31 cellular contexts compared by ENCODE assay signal in the genomic region with DNA sequence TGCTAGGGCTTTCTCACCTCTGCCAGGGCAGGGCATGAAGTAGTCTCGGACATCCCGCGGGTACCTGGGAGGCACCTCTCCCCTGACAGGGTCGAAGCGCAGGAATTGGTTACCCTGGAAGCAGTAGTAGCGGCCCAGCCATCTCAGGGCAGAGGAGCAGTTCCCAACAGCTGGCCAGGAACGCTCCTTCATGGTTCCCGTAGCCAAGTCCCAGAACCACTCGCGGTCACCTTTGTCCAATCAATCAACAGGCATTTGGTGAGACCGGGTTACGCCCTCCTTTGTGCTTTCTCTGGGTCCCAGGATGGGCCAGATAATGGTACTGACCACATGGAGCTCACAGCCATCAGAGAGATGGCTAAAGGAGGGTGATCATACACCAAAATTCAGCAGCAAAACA. TPM values are rescaled to one million over a fixed set of nuclear protein-coding genes. Genes with fewer than 3 reads are reported as not detected.
"Had no signal": no experiment of that assay in that cellular context is flagged by ENCODE, and none has a peak within 500 bp of the region (broad histone marks: within the 10 kb centered on the region; RNA-seq: fewer than 3 reads in every experiment).

No MANE protein-coding gene starts in this region.

- H3K36me3 ChIP-seq: ascending aorta, cardiac muscle cell had no signal

- H3K27ac Mint-ChIP-seq: activated B cell treated with CpG ODN at 0.5 μM for 24 hours; activated CD4-positive, alpha-beta memory T cell treated with anti-CD3 and anti-CD28 coated beads, Interleukin-2, amount 10 ng/mL, durations not matched to agents 7 days and 5 days; activated CD8-positive, alpha-beta memory T cell treated with anti-CD3 and anti-CD28 coated beads, Interleukin-2, amount 10 ng/mL, durations not matched to agents 7 days and 5 days; activated naive CD8-positive, alpha-beta T cell treated with anti-CD3 and anti-CD28 coated beads for 36 hours; activated T-cell treated with anti-CD3 and anti-CD28 coated beads, Interleukin-2, amount 50 U/mL, for 72 hours; activated T-helper 17 cell treated with anti-CD3 and anti-CD28 coated beads, Interleukin-2, amount 50 U/mL, for 72 hours had no signal

- H3K4me1 Mint-ChIP-seq: activated naive CD8-positive, alpha-beta T cell treated with anti-CD3 and anti-CD28 coated beads for 36 hours; activated T-helper 17 cell treated with anti-CD3 and anti-CD28 coated beads, Interleukin-2, amount 50 U/mL, for 72 hours; central memory CD8-positive, alpha-beta T cell had no signal

- H3K9me3 ChIP-seq: ascending aorta had no signal

- H3K27me3 Mint-ChIP-seq: activated B cell treated with CpG ODN at 0.5 μM for 24 hours; activated CD4-positive, alpha-beta memory T cell treated with anti-CD3 and anti-CD28 coated beads, Interleukin-2, amount 10 ng/mL, durations not matched to agents 7 days and 5 days; activated CD8-positive, alpha-beta memory T cell treated with anti-CD3 and anti-CD28 coated beads, Interleukin-2, amount 10 ng/mL, durations not matched to agents 7 days and 5 days; activated naive CD8-positive, alpha-beta T cell treated with anti-CD3 and anti-CD28 coated beads for 36 hours; activated T-helper 17 cell treated with anti-CD3 and anti-CD28 coated beads, Interleukin-2, amount 50 U/mL, for 72 hours; central memory CD8-positive, alpha-beta T cell had no signal

- H3K36me3 Mint-ChIP-seq: activated CD8-positive, alpha-beta memory T cell treated with anti-CD3 and anti-CD28 coated beads, Interleukin-2, amount 10 ng/mL, durations not matched to agents 7 days and 5 days; activated naive CD8-positive, alpha-beta T cell treated with anti-CD3 and anti-CD28 coated beads for 36 hours had no signal

- H3K4me3 Mint-ChIP-seq: activated B cell treated with CpG ODN at 0.5 μM for 24 hours; activated CD4-positive, alpha-beta memory T cell treated with anti-CD3 and anti-CD28 coated beads, Interleukin-2, amount 10 ng/mL, durations not matched to agents 7 days and 5 days; activated CD8-positive, alpha-beta memory T cell treated with anti-CD3 and anti-CD28 coated beads, Interleukin-2, amount 10 ng/mL, durations not matched to agents 7 days and 5 days; activated naive CD8-positive, alpha-beta T cell treated with anti-CD3 and anti-CD28 coated beads for 36 hours; activated T-cell treated with anti-CD3 and anti-CD28 coated beads, Interleukin-2, amount 50 U/mL, for 72 hours; activated T-helper 17 cell treated with anti-CD3 and anti-CD28 coated beads, Interleukin-2, amount 50 U/mL, for 72 hours; central memory CD8-positive, alpha-beta T cell had no signal

- H3K27ac ChIP-seq: ascending aorta, cardiac muscle cell, VCaP had no signal

- H3K27me3 ChIP-seq: ascending aorta, cardiac muscle cell had no signal

- H3K4me3 ChIP-seq: ascending aorta, cardiac muscle cell had no signal

- H3K9me3 Mint-ChIP-seq: activated B cell treated with CpG ODN at 0.5 μM for 24 hours; activated CD4-positive, alpha-beta memory T cell treated with anti-CD3 and anti-CD28 coated beads, Interleukin-2, amount 10 ng/mL, durations not matched to agents 7 days and 5 days; activated naive CD8-positive, alpha-beta T cell treated with anti-CD3 and anti-CD28 coated beads for 36 hours; activated T-cell treated with anti-CD3 and anti-CD28 coated beads, Interleukin-2, amount 50 U/mL, for 72 hours; activated T-helper 17 cell treated with anti-CD3 and anti-CD28 coated beads, Interleukin-2, amount 50 U/mL, for 72 hours; central memory CD8-positive, alpha-beta T cell had no signal

- DNase-seq: activated B cell treated with CpG ODN at 0.5 μM for 24 hours; activated CD4-positive, alpha-beta T cell treated with anti-CD3 and anti-CD28 coated beads for 4 hours; activated CD4-positive, CD25-positive, alpha-beta regulatory T cell treated with anti-CD3 and anti-CD28 coated beads, Interleukin-2, amount 50 U/mL, for 72 hours; activated CD8-positive, alpha-beta memory T cell treated with anti-CD3 and anti-CD28 coated beads for 24 hours; activated effector memory CD4-positive, alpha-beta T cell treated with anti-CD3 and anti-CD28 coated beads, Interleukin-2, amount 50 U/mL, for 16 hours; activated naive CD4-positive, alpha-beta T cell; activated naive CD4-positive, alpha-beta T cell treated with anti-CD3 and anti-CD28 coated beads, Interleukin-2, amount 50 U/mL, for 16 hours; activated naive CD8-positive, alpha-beta T cell treated with anti-CD3 and anti-CD28 coated beads for 36 hours; activated T-cell treated with anti-CD3 and anti-CD28 coated beads, Interleukin-2, amount 50 U/mL, for 1 hour; activated T-cell treated with anti-CD3 and anti-CD28 coated beads, Interleukin-2, amount 50 U/mL, for 72 hours; amniotic stem cell; NCI-H1092 treated with DMSO at 0.1 percent for 48 hours; NCI-H1417; NCI-H146; NCI-H187 treated with DMSO at 0.1 percent for 48 hours; NCI-H2081 treated with DMSO at 0.1 percent for 48 hours; NCI-H226; NCI-H524 treated with DMSO at 0.1 percent for 48 hours; NK-92 treated with Interleukin-12 subunit alpha and Interleukin-12 subunit beta, amount 100 ng/mL, for 24 hours; Right ventricle myocardium superior; SW 1271; T-helper 9 cell had no signal

RNA-seq across cellular contexts. Expression of gene HPX, which starts 3.4 kb away (rescaled TPM):
- total RNA-seq: activated naive CD8-positive, alpha-beta T cell treated with anti-CD3 and anti-CD28 coated beads for 36 hours; M059J; NCI-H460 had no signal
